Comparison of ENCODE assay signal across 8 cellular contexts in the genomic region with DNA sequence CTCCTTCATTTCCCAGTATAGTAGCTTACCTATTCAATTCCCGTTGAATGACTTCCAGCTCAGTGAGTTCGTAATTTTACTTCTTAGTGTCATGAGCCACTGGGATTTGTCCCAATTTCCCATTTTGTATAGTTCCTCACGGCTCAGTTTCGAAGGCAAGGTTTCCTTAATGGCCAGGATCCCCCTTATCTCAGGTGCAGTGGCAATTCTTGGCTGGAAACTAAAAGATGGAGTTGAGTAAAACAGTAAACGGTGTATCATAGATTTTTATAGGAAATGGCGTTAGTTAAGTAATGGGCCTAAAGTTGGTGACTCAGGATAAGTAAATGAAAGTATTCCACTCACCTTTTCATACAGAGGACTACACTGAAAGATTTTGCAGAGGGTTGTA. TPM values are rescaled to one million over a fixed set of nuclear protein-coding genes. Genes with fewer than 3 reads are reported as not detected.
DNase-seq lines count a peak whose midpoint lies in the region; ATAC-seq, FAIRE-seq and TF ChIP-seq lines count a peak whose summit lies in the region.

No MANE protein-coding gene starts in this region.

- TSS peak; percentile 88 for BruUV-seq in K562 (replicated peaks; lab: Mats Ljungman, UMichigan)

- peak overlapping the region; percentile 84 for H2AFZ ChIP-seq in K562 (ENCODE audit: low read depth, low read length)

- H3K4me1 ChIP-seq in K562 (replicated peaks in 1 of 2; ENCODE audit: control insufficient read depth in 2 of 2, insufficient read depth in 2 of 2, low read length in 2 of 2) = peaks cover 30 to 40% of the 10 kb centered on the region in 2 experiments
- H3K4me1 ChIP-seq in upper lobe of right lung = peaks cover 40% of the 10 kb centered on the region

- no peak for DNase-seq in activated naive CD4-positive, alpha-beta T cell treated with Interleukin-2 at 50 U/mL for 16 hours
- DNase-seq in K562 (ENCODE audit: extremely low read depth in 1 of 4, low spot score in 3 of 4) = peak in 1 of 4 experiments; percentile 15
- DNase-seq in medulla oblongata (ENCODE audit: extremely low spot score) = peak; percentile 33
- DNase-seq in upper lobe of right lung = no peak
- DNase-seq in activated CD8-positive, alpha-beta memory T cell treated with anti-CD3 and anti-CD28 coated beads, Interleukin-2, amount 50 U/mL, for 48 hours = no peak
- DNase-seq in NCI-H774 (lab: John Stamatoyannopoulos, UW) = no peak

- H3K36me3 ChIP-seq in K562 (ENCODE audit: control insufficient read depth, insufficient read depth, low read length) (peaks cover 27% of the 10 kb centered on the region), upper lobe of right lung (peaks cover 23% of the 10 kb centered on the region)

- no peak for TF ChIP-seq EP300 in K562 (IDR thresholded peaks at IDR 0.05; ENCODE audit: low read length)

- peaks cover 2% of the 10 kb centered on the region for H3K36me3 Mint-ChIP-seq in activated naive CD4-positive, alpha-beta T cell treated with anti-CD3 and anti-CD28 coated beads, Interleukin-2, amount 50 U/mL, for 24 hours

- peak overlapping the region; percentile 91 for H3K27ac ChIP-seq in K562 (ENCODE audit: extremely low read depth, low read depth, low read length)
- peak overlapping the region; percentile 73 for H3K27ac ChIP-seq in upper lobe of right lung

- in situ Hi-C loops in K562 (cut with MboI) = no loop called here

- peak overlapping the region; percentile 99 for H3K4me2 ChIP-seq in K562 (ENCODE audit: insufficient read depth, low read length)

- no peak for TF ChIP-seq CTCF in K562 (IDR thresholded peaks at IDR 0.05 in 2 of 3, conservative IDR thresholded peaks at IDR 0.05 in 1 of 3; ENCODE audit: insufficient read depth in 2 of 3, low read depth in 1 of 3, low read length in 3 of 3)
- TF ChIP-seq CTCF in upper lobe of right lung (IDR thresholded peaks at IDR 0.05) = no peak

- peak overlapping the region; percentile 79 to 89; a peak in 3 of 4 replicates for H3K9ac ChIP-seq in K562 (ENCODE audit: insufficient read depth in 1 of 2, low read depth in 2 of 2, low read length in 2 of 2)

- ATAC-seq in K562 (no peak), upper lobe of right lung (no peak), GM18868 (IDR thresholded peaks at IDR 0.05; ENCODE audit: unreplicated experiment) (no peak)

- TF ChIP-seq RAD21 in K562 (CRISPR knock-in tag; conservative IDR thresholded peaks at IDR 0.05 in 1 of 2, IDR thresholded peaks at IDR 0.05 in 1 of 2) = no peak

- intact Hi-C loops in K562 (cut with micrococcal nuclease) = loop anchor here (10.0 kb wide), 1 partner anchor 225 kb away; a partner anchor contains a TSS
- intact Hi-C loops in upper lobe of right lung (cut with DNase I) = no loop called here

- WGBS in K562 (ENCODE audit: insufficient coverage, low coverage, missing lambda C conversion rate) = 8% methylated on average over 6 of the region's 6 CpGs

- no peaks in the 10 kb centered on the region for H3K9me1 ChIP-seq in K562 (ENCODE audit: control insufficient read depth, insufficient read depth, low read length)

- H3K27ac Mint-ChIP-seq in activated naive CD4-positive, alpha-beta T cell treated with anti-CD3 and anti-CD28 coated beads, Interleukin-2, amount 50 U/mL, for 24 hours = peak overlapping the region; percentile 92

- 0 out of 2 replicates have a peak, but pooled peaks cover 7% of the 10 kb centered on the region for H4K20me1 ChIP-seq in K562 (replicated peaks; ENCODE audit: control insufficient read depth, insufficient read depth, low read length)

- no peak for TF ChIP-seq POLR2A in K562 (conservative IDR thresholded peaks at IDR 0.05)

- H3K9me3 Mint-ChIP-seq in activated naive CD4-positive, alpha-beta T cell treated with anti-CD3 and anti-CD28 coated beads, Interleukin-2, amount 50 U/mL, for 24 hours = no peaks in the 10 kb centered on the region

- POLR2A ChIA-PET in K562 (lab: Yijun Ruan, JAX) = interaction anchor here (0.6 to 2.2 kb wide), 8 partner anchors 9 to 122 kb away, joined by 3 to 16 read pairs (median 4); a partner anchor contains a TSS

- H3K79me2 ChIP-seq in K562 (ENCODE audit: control insufficient read depth, insufficient read depth, low read length) = peaks cover 70% of the 10 kb centered on the region

- H3K27me3 ChIP-seq in K562 (ENCODE audit: control insufficient read depth in 2 of 2, insufficient read depth in 2 of 2, low read length in 2 of 2) (no peaks in the 10 kb centered on the region), upper lobe of right lung (no peaks in the 10 kb centered on the region)

- H3K4me3 ChIP-seq in K562 (peak overlapping the region; percentile 63), upper lobe of right lung (peak overlapping the region; percentile 67)

- FAIRE-seq in K562 (lab: Jason Lieb, UNC) = no peak

- peaks cover 74% of the 10 kb centered on the region for H3K4me1 Mint-ChIP-seq in activated naive CD4-positive, alpha-beta T cell treated with anti-CD3 and anti-CD28 coated beads, Interleukin-2, amount 50 U/mL, for 24 hours

- CTCF ChIA-PET in K562 (lab: Yijun Ruan, JAX; ENCODE audit: low intra/inter-chr PET ratio) = no interaction called here

- peak overlapping the region; percentile 89 for H3K4me3 Mint-ChIP-seq in activated naive CD4-positive, alpha-beta T cell treated with anti-CD3 and anti-CD28 coated beads, Interleukin-2, amount 50 U/mL, for 24 hours

- no peaks in the 10 kb centered on the region for H3K27me3 Mint-ChIP-seq in activated naive CD4-positive, alpha-beta T cell treated with anti-CD3 and anti-CD28 coated beads, Interleukin-2, amount 50 U/mL, for 24 hours

- H3K9me3 ChIP-seq in K562 (replicated peaks; ENCODE audit: control insufficient read depth, insufficient read depth, low read depth, low read length) (no peaks in the 10 kb centered on the region), upper lobe of right lung (no peaks in the 10 kb centered on the region)

RNA-seq across cellular contexts. Expression of a gene that starts 0.5 kb away (rescaled TPM):
- 30.3 and 71.8 TPM in 2 replicates for total RNA-seq in K562 (2011; cell fraction: chromatin; rRNA removed; ENCODE audit: low replicate concordance)
- total RNA-seq in K562 (2011; cell fraction: nucleolus; rRNA removed) = 21.2 and 21.8 TPM in 2 replicates
- total RNA-seq in K562 (2011; cell fraction: nucleoplasm; rRNA removed) = 33.3 and 46.4 TPM in 2 replicates
- total RNA-seq in K562 (2014; rRNA removed) = 3.8 and 6.0 TPM in 2 replicates
- 6.9 and 7.9 TPM in 2 replicates for total RNA-seq in K562 (2014; rRNA removed; fragmentation: Illumina TruSeq; extraction: Trizol)
- 5.1 and 6.0 TPM in 2 replicates for total RNA-seq in K562 (2015; rRNA removed; fragmentation: Illumina TruSeq; extraction: Trizol)
- total RNA-seq in K562 (2021) = 11.0 and 11.2 TPM in 2 replicates
- 15.9 and 16.7 TPM in 2 replicates for polyA plus RNA-seq in K562 (2011; rRNA removed)
- 8.1 and 12.8 TPM in 2 replicates for polyA plus RNA-seq in K562 (2011; cell fraction: cytosol; rRNA removed)
- polyA plus RNA-seq in K562 (2011; cell fraction: nucleus; rRNA removed) = 21.0 and 24.6 TPM in 2 replicates
- polyA plus RNA-seq in K562 (2012) = 5.7 and 6.6 TPM in 2 replicates
- 8.1 and 8.5 TPM in 2 replicates for polyA plus RNA-seq in K562 (2014; fragmentation: Illumina TruSeq; extraction: Trizol)
- polyA plus RNA-seq in K562 (2014; fragmentation: Nextera tagmentation; extraction: Ambion mirVana) = 1 to 10 TPM; 2.2 to 2.7 TPM
- polyA plus RNA-seq in K562 (2014; rRNA removed) = 8.5 and 12.5 TPM in 2 replicates
- polyA minus RNA-seq in K562 (2011; rRNA and poly(A)+ RNA removed) = 19.7 and 22.4 TPM in 2 replicates
- polyA minus RNA-seq in K562 (2011; cell fraction: cytosol; rRNA and poly(A)+ RNA removed) = 6.8 and 12.5 TPM in 2 replicates
- 12.4 and 18.9 TPM in 2 replicates for polyA minus RNA-seq in K562 (2011; cell fraction: nucleus; rRNA and poly(A)+ RNA removed)
- 7.3 TPM for total RNA-seq in upper lobe of right lung

RNA-seq across cellular contexts. Expression of a gene that starts 9.5 kb away (rescaled TPM):
- 205 and 265 TPM in 2 replicates for total RNA-seq in K562 (2011; cell fraction: chromatin; rRNA removed; ENCODE audit: low replicate concordance)
- 160 and 166 TPM in 2 replicates for total RNA-seq in K562 (2011; cell fraction: nucleolus; rRNA removed)
- 355 and 545 TPM in 2 replicates for total RNA-seq in K562 (2011; cell fraction: nucleoplasm; rRNA removed)
- total RNA-seq in K562 (2014; rRNA removed) (998 and 1,475 TPM in 2 replicates), K562 (2014; rRNA removed; fragmentation: Illumina TruSeq; extraction: Trizol) (2,429 and 2,625 TPM in 2 replicates), K562 (2015; rRNA removed; fragmentation: Illumina TruSeq; extraction: Trizol) (1,966 and 2,155 TPM in 2 replicates), K562 (2021) (1,574 and 1,710 TPM in 2 replicates), upper lobe of right lung (723 TPM)
- polyA plus RNA-seq in K562 (2011; rRNA removed) (1,725 and 2,163 TPM in 2 replicates), K562 (2014; fragmentation: Illumina TruSeq; extraction: Trizol) (2,519 and 2,591 TPM in 2 replicates), K562 (2014; fragmentation: Nextera tagmentation; extraction: Ambion mirVana) (1,000 to 10,000 TPM; 2,367 to 2,942 TPM), K562 (2014; rRNA removed) (2,582 and 2,839 TPM in 2 replicates)
- polyA plus RNA-seq in K562 (2011; cell fraction: cytosol; rRNA removed) = 410 and 873 TPM in 2 replicates
- 282 and 691 TPM in 2 replicates for polyA plus RNA-seq in K562 (2011; cell fraction: nucleus; rRNA removed)
- polyA plus RNA-seq in K562 (2012) = 2,790 and 3,257 TPM in 2 replicates
- polyA minus RNA-seq in K562 (2011; rRNA and poly(A)+ RNA removed) = 454 and 610 TPM in 2 replicates
- 278 and 319 TPM in 2 replicates for polyA minus RNA-seq in K562 (2011; cell fraction: cytosol; rRNA and poly(A)+ RNA removed)
- polyA minus RNA-seq in K562 (2011; cell fraction: nucleus; rRNA and poly(A)+ RNA removed) = 49.8 and 108 TPM in 2 replicates
